In genomic region chr13:112619730-112620639, GRCh38 we compare ENCODE assay signal across 8 cellular contexts. TPM values are rescaled to one million over a fixed set of nuclear protein-coding genes. Genes with fewer than 3 reads are reported as not detected.
DNase-seq lines count a peak whose midpoint lies in the region; ATAC-seq, FAIRE-seq and TF ChIP-seq lines count a peak whose summit lies in the region.

No MANE protein-coding gene starts in this region.

- H3K27ac ChIP-seq in GM12878 (ENCODE audit: control insufficient read depth, insufficient read depth) (no peak overlapping the region), lung (ENCODE audit: low read depth in 1 of 2, low read length in 1 of 2) (peak overlapping the region in 1 of 2 donors; percentile 56)

- H3K36me3 ChIP-seq in GM12878 (ENCODE audit: control insufficient read depth in 2 of 2, insufficient read depth in 2 of 2, low read length in 1 of 2) (no peaks in the 10 kb centered on the region), lung (ENCODE audit: control insufficient read depth in 2 of 2, insufficient read depth in 2 of 2, low read length in 2 of 2) (no peaks in the 10 kb centered on the region)

- H3K4me2 ChIP-seq in GM12878 (ENCODE audit: control insufficient read depth, insufficient read depth), result no peak overlapping the region

- CTCF ChIA-PET in GM12878 (lab: Yijun Ruan, JAX), result no interaction called here

- H2AFZ ChIP-seq in GM12878 (ENCODE audit: control insufficient read depth, low read depth, low read length), result no peak overlapping the region

- H4K20me1 ChIP-seq in GM12878 (ENCODE audit: control insufficient read depth, insufficient read depth), result no peaks in the 10 kb centered on the region

- POLR2A ChIA-PET in GM12878 (lab: Charles Lee), result no interaction called here

- TF ChIP-seq CTCF in GM12878 (IDR thresholded peaks at IDR 0.05 in 2 of 3, conservative IDR thresholded peaks at IDR 0.05 in 1 of 3; ENCODE audit: control insufficient read depth in 2 of 3, extremely low read depth in 1 of 3, insufficient read depth in 1 of 3, low read depth in 3 of 3, low read length in 3 of 3), result no peak
- TF ChIP-seq CTCF in lung (IDR thresholded peaks at IDR 0.05; ENCODE audit: control extremely low read depth, extremely low read depth), result no peak

- no TSS peak for BruUV-seq in GM12878 (replicated peaks; lab: Mats Ljungman, UMichigan)

- ATAC-seq in GM12878, result peak; percentile 57
- ATAC-seq in lung (ENCODE audit: insufficient read depth, low FRiP score), result peak; percentile 64

- TF ChIP-seq RAD21 in GM12878 (IDR thresholded peaks at IDR 0.05; ENCODE audit: insufficient read depth, low read depth, low read length), result no peak

- peak; percentile 82 for DNase-seq in ELF-1 (ENCODE audit: low read depth, low spot score)
- DNase-seq in NCI-H128 (lab: John Stamatoyannopoulos, UW; ENCODE audit: unreplicated experiment), result peak; percentile 80
- no peak for DNase-seq in GM12878 (ENCODE audit: low read depth, low spot score)
- peak; percentile 76 for DNase-seq in lung (ENCODE audit: low spot score)
- DNase-seq in stimulated activated CD4-positive, alpha-beta T cell treated with anti-CD3 and anti-CD28 coated beads, Interleukin-1b, Interleukin-23, amount 100 ng/mL, for 48 hours, result no peak
- no peak for DNase-seq in SIG-M5 treated with dmso at 0.1 percent for 504 hours (lab: John Stamatoyannopoulos, UW; ENCODE audit: unreplicated experiment)
- no peak for DNase-seq in activated T-cell treated with anti-CD3 and anti-CD28 coated beads for 4 hours
- DNase-seq in activated gamma-delta T cell treated with Interleukin-2 at 50 U/mL for 16 hours, result no peak

- no peak for TF ChIP-seq EP300 in GM12878 (IDR thresholded peaks at IDR 0.05; ENCODE audit: borderline replicate concordance in 1 of 2, control insufficient read depth in 1 of 2, low read depth in 2 of 2, low read length in 2 of 2)

- SMC1A ChIA-PET in GM12878 (lab: Charles Lee; ENCODE audit: uncharacterized antibody, unreplicated experiment), result no interaction called here

- H3K9ac ChIP-seq in GM12878 (ENCODE audit: control insufficient read depth, insufficient read depth, low read length), result no peak overlapping the region

- H3K4me1 ChIP-seq in GM12878 (ENCODE audit: control insufficient read depth, insufficient read depth, low read length) (no peaks in the 10 kb centered on the region), lung (ENCODE audit: control insufficient read depth in 2 of 2, insufficient read depth in 2 of 2, low read length in 2 of 2) (peaks cover 0 to 1% of the 10 kb centered on the region in 2 donors)

- intact Hi-C loops in GM12878 (cut with micrococcal nuclease; ENCODE audit: unreplicated experiment), result no loop called here

- FAIRE-seq in GM12878 (lab: Jason Lieb, UNC), result no peak

- H3K9me3 ChIP-seq in GM12878 (replicated peaks; ENCODE audit: control insufficient read depth, insufficient read depth, low read length) (no peaks in the 10 kb centered on the region), lung (ENCODE audit: control insufficient read depth in 2 of 2, insufficient read depth in 1 of 2, low read length in 1 of 2) (no peaks in the 10 kb centered on the region)

- no peak for TF ChIP-seq POLR2A in GM12878 (IDR thresholded peaks at IDR 0.05; ENCODE audit: low read depth, low read length)

- no peaks in the 10 kb centered on the region; a peak in 2 of 4 replicates for H3K27me3 ChIP-seq in GM12878 (replicated peaks in 1 of 2; ENCODE audit: control insufficient read depth in 2 of 2, insufficient read depth in 2 of 2, low read length in 1 of 2)
- H3K27me3 ChIP-seq in lung (ENCODE audit: control insufficient read depth, insufficient read depth), result no peaks in the 10 kb centered on the region

- no peak overlapping the region for H3K4me3 ChIP-seq in GM12878
- H3K4me3 ChIP-seq in lung, result no peak overlapping the region

- H3K79me2 ChIP-seq in GM12878 (ENCODE audit: control insufficient read depth, insufficient read depth, low read length), result no peaks in the 10 kb centered on the region

- RAD21 ChIA-PET in GM12878 (lab: Charles Lee; ENCODE audit: unreplicated experiment), result interaction anchor here (0.7 kb wide), 1 partner anchor 128 kb away, joined by 3 read pairs; no protein-coding TSS in a partner anchor

- in situ Hi-C loops in GM12878 (cut with MboI), result loop anchor here (25.0 kb wide), 1 partner anchor 533 kb away; no protein-coding TSS in a partner anchor

- 52% methylated on average over 24 of the region's 25 CpGs for WGBS in GM12878 (ENCODE audit: insufficient coverage, insufficient replicate concordance, low lambda C conversion rate, missing lambda C conversion rate)
- 55 to 77% methylated on average over 25 of the region's 25 CpGs for WGBS in lung, 2 donors

TF ChIP-seq in GM12878, 131 proteins besides CTCF, POLR2A, EP300 and RAD21:
- TF ChIP-seq RCOR1 (conservative IDR thresholded peaks at IDR 0.05; ENCODE audit: low read depth, low read length) (no peak), ESRRA (IDR thresholded peaks at IDR 0.05; ENCODE audit: low read length) (no peak), JUNB (IDR thresholded peaks at IDR 0.05) (no peak), MYC (IDR thresholded peaks at IDR 0.05; ENCODE audit: insufficient read depth, insufficient read length, insufficient replicate concordance, low read length, severe bottlenecking) (no peak), PBX3 (IDR thresholded peaks at IDR 0.05; ENCODE audit: insufficient replicate concordance, low read depth, low read length) (no peak)
TF ChIP-seq in GM12878: peak in this region for 0.

RNA-seq across cellular contexts. Expression of gene TUBGCP3, which starts 32.0 kb away (rescaled TPM):
- 142 and 161 TPM in 2 replicates for total RNA-seq in GM12878 (2013; cell fraction: nucleolus; rRNA removed)
- total RNA-seq in GM12878 (2014; rRNA removed), result 19.1 and 20.4 TPM in 2 replicates
- total RNA-seq in GM12878 (2014; rRNA removed; fragmentation: Illumina TruSeq; extraction: Trizol), result 15.8 and 16.6 TPM in 2 replicates
- total RNA-seq in GM12878 (2021), result 27.6 and 34.0 TPM in 2 replicates
- polyA plus RNA-seq in GM12878 (2011; ENCODE audit: low read depth), result 12.4 TPM
- 23.2 and 24.1 TPM in 2 replicates for polyA plus RNA-seq in GM12878 (2011; rRNA removed)
- polyA plus RNA-seq in GM12878 (2011; cell fraction: cytosol; rRNA removed), result 33.1 and 34.0 TPM in 2 replicates
- 66.3 and 81.0 TPM in 2 replicates for polyA plus RNA-seq in GM12878 (2011; cell fraction: nucleus; rRNA removed)
- 19.6 and 21.1 TPM in 2 replicates for polyA plus RNA-seq in GM12878 (2012)
- polyA plus RNA-seq in GM12878 (2014; fragmentation: Illumina TruSeq; extraction: Trizol), result 21.0 and 21.8 TPM in 2 replicates
- polyA plus RNA-seq in GM12878 (2014; fragmentation: Nextera tagmentation; extraction: Ambion mirVana), result 1 to 10 TPM; 4.0 to 6.1 TPM
- 23.2 and 25.2 TPM in 2 replicates for polyA plus RNA-seq in GM12878 (2014; rRNA removed)
- polyA plus RNA-seq in GM12878 (2016; fragmentation: Nextera tagmentation; extraction: Ambion mirVana), result 10 to 100 TPM; 24.1 to 25.1 TPM
- polyA minus RNA-seq in GM12878 (2011; rRNA and poly(A)+ RNA removed), result 67.0 TPM in 2 replicates
- polyA minus RNA-seq in GM12878 (2011; cell fraction: cytosol; rRNA and poly(A)+ RNA removed), result 13.8 and 14.8 TPM in 2 replicates
- polyA minus RNA-seq in GM12878 (2011; cell fraction: nucleus; rRNA and poly(A)+ RNA removed), result 62.4 and 109 TPM in 2 replicates
- total RNA-seq in lung, result 10 to 100 TPM; 33.1 to 40.2 TPM
- 10 to 100 TPM; 10.9 to 20.7 TPM for polyA plus RNA-seq in lung

Comparison
In these comparisons a context has a peak if more than half of its experiments do, and no peak if none do; other contexts are left out.
1. DNase-seq: peak in ELF-1 (single experiment), NCI-H128 (single experiment) and lung (single experiment); none in GM12878 (single experiment), stimulated activated CD4-positive, alpha-beta T cell treated with anti-CD3 and anti-CD28 coated beads, Interleukin-1b, Interleukin-23, amount 100 ng/mL, for 48 hours (single experiment), SIG-M5 treated with dmso at 0.1 percent for 504 hours (single experiment), activated T-cell treated with anti-CD3 and anti-CD28 coated beads for 4 hours (single experiment) and activated gamma-delta T cell treated with Interleukin-2 at 50 U/mL for 16 hours (single experiment).